Comparison of ENCODE assay signal across 1 cellular context in genomic region chr2:172710584-172711024, GRCh38.
A peak's percentile ranks its signal among the peaks of the same experiment; 100 is the strongest.
TF ChIP-seq lines count a peak whose summit lies in the region.

No MANE protein-coding gene starts in this region.

TF ChIP-seq in HEK293, 187 proteins besides CTCF, POLR2A, EP300 and RAD21 (continued from another document and continues in another):
- TF ChIP-seq TSHZ1 (tag by site-specific recombination; IDR thresholded peaks at IDR 0.05; ENCODE audit: borderline replicate concordance) (no peak), ZNF398 (tag by site-specific recombination; IDR thresholded peaks at IDR 0.05) (no peak), ZBTB44 (tag by site-specific recombination; IDR thresholded peaks at IDR 0.05) (no peak), ZNF449 (tag by site-specific recombination; IDR thresholded peaks at IDR 0.05) (no peak), ZXDB (tag by site-specific recombination; IDR thresholded peaks at IDR 0.05) (peak; percentile 38; the same call in 1 of the 2 replicates), HOXC10 (CRISPR knock-in tag; IDR thresholded peaks at IDR 0.05) (no peak), ZNF488 (tag by site-specific recombination; IDR thresholded peaks at IDR 0.05) (no peak), ZNF292 (tag by site-specific recombination; IDR thresholded peaks at IDR 0.05; ENCODE audit: borderline replicate concordance, low read depth) (no peak), ZNF148 (tag by site-specific recombination; IDR thresholded peaks at IDR 0.05; ENCODE audit: borderline replicate concordance) (no peak), KLF9 (tag by site-specific recombination; IDR thresholded peaks at IDR 0.05; ENCODE audit: low read depth) (no peak), ZSCAN30 (tag by site-specific recombination; IDR thresholded peaks at IDR 0.05) (no peak), HOXD13 (CRISPR knock-in tag; IDR thresholded peaks at IDR 0.05; ENCODE audit: borderline replicate concordance) (no peak), ZFP37 (tag by site-specific recombination; IDR thresholded peaks at IDR 0.05) (peak; percentile 67; the same call in 1 of the 2 replicates), ZNF426 (tag by site-specific recombination; IDR thresholded peaks at IDR 0.05) (no peak), TRIM28 (IDR thresholded peaks at IDR 0.05; ENCODE audit: borderline replicate concordance, low read length) (peak; percentile 73), GLIS1 (tag by site-specific recombination; IDR thresholded peaks at IDR 0.05) (0 out of 2 replicates have a peak, but pooled peaks have one; percentile 7), SCRT1 (tag by site-specific recombination; IDR thresholded peaks at IDR 0.05; ENCODE audit: borderline replicate concordance) (no peak), YY2 (tag by site-specific recombination; IDR thresholded peaks at IDR 0.05) (no peak), ZNF621 (tag by site-specific recombination; IDR thresholded peaks at IDR 0.05) (no peak), ZBTB8A (tag by site-specific recombination; IDR thresholded peaks at IDR 0.05) (no peak), ZNF549 (tag by site-specific recombination; IDR thresholded peaks at IDR 0.05) (no peak), ZNF132 (tag by site-specific recombination; IDR thresholded peaks at IDR 0.05; ENCODE audit: borderline replicate concordance) (no peak), ZSCAN23 (tag by site-specific recombination; IDR thresholded peaks at IDR 0.05) (no peak), ZBTB21 (tag by site-specific recombination; IDR thresholded peaks at IDR 0.05) (peak; percentile 73), AEBP2 (tag by site-specific recombination; IDR thresholded peaks at IDR 0.05; ENCODE audit: borderline replicate concordance) (no peak), ZNF792 (tag by site-specific recombination; IDR thresholded peaks at IDR 0.05) (no peak), ZBTB11 (tag by site-specific recombination; conservative IDR thresholded peaks at IDR 0.05; ENCODE audit: low read depth) (no peak), ZNF548 (tag by site-specific recombination; IDR thresholded peaks at IDR 0.05) (no peak), KLF10 (tag by site-specific recombination; IDR thresholded peaks at IDR 0.05) (no peak), ZNF280D (tag by site-specific recombination; IDR thresholded peaks at IDR 0.05) (no peak), ZEB2 (tag by site-specific recombination; IDR thresholded peaks at IDR 0.05) (peak; percentile 92), ZNF654 (tag by site-specific recombination; IDR thresholded peaks at IDR 0.05; ENCODE audit: low read depth) (peak; percentile 66), RBAK (tag by site-specific recombination; IDR thresholded peaks at IDR 0.05) (no peak), SETDB1 (IDR thresholded peaks at IDR 0.05; ENCODE audit: insufficient read length, low read length) (no peak), BCL11B (tag by site-specific recombination; IDR thresholded peaks at IDR 0.05; ENCODE audit: low read depth) (no peak), ZNF658 (tag by site-specific recombination; IDR thresholded peaks at IDR 0.05) (no peak), BCL11A (tag by site-specific recombination; IDR thresholded peaks at IDR 0.05; ENCODE audit: low read depth) (no peak), ZNF600 (tag by site-specific recombination; IDR thresholded peaks at IDR 0.05) (peak; percentile 67; the same call in 1 of the 2 replicates)
